9 cellular contexts compared by ENCODE assay signal in genomic region chr6:170048615-170049256, GRCh38.
DNase-seq lines count a peak whose midpoint lies in the region; ATAC-seq and TF ChIP-seq lines count a peak whose summit lies in the region.
"Had no signal": no experiment of that assay in that cellular context is flagged by ENCODE, and none has a peak within 500 bp of the region (broad histone marks: within the 10 kb centered on the region; RNA-seq: fewer than 3 reads in every experiment).

No MANE protein-coding gene starts in this region.

- CTCF ChIA-PET in activated CD4-positive, alpha-beta T cell treated with anti-CD3 and anti-CD28 coated beads for 36 hours (lab: Charles Lee), result interaction anchor here (0.8 kb wide), 1 partner anchor 513 kb away, joined by 3 read pairs; no protein-coding TSS in a partner anchor

- H3K36me3 Mint-ChIP-seq in activated CD4-positive, alpha-beta T cell treated with anti-CD3 and anti-CD28 coated beads for 36 hours (ENCODE audit: low read depth), result no peaks in the 10 kb centered on the region

- WGBS in upper lobe of left lung, 2 donors, result 68 to 80% methylated on average over 10 to 11 of the region's 16 CpGs

- TF ChIP-seq POLR2A in upper lobe of left lung (IDR thresholded peaks at IDR 0.05) (peak in 1 of 4 donors; percentile 72), erythroblast (IDR thresholded peaks at IDR 0.05; ENCODE audit: low read length) (no peak)

- TF ChIP-seq EP300 in upper lobe of left lung (IDR thresholded peaks at IDR 0.05), result peak in 2 of 4 donors; percentile 70 to 85

- no peaks in the 10 kb centered on the region for H3K4me1 Mint-ChIP-seq in activated CD4-positive, alpha-beta T cell treated with anti-CD3 and anti-CD28 coated beads for 36 hours

- H3K27ac ChIP-seq in duodenal mucosa (ENCODE audit: low read depth, low read length) (peak overlapping the region; percentile 37), upper lobe of left lung (peak overlapping the region; percentile 62 to 74 (median 64))

- H3K36me3 ChIP-seq in duodenal mucosa (ENCODE audit: control insufficient read depth in 1 of 2, insufficient read depth in 2 of 2, low read length in 2 of 2), result no peaks in the 10 kb centered on the region
- no peaks in the 10 kb centered on the region for H3K36me3 ChIP-seq in upper lobe of left lung

- no peak overlapping the region for H3K4me3 Mint-ChIP-seq in activated CD4-positive, alpha-beta T cell treated with anti-CD3 and anti-CD28 coated beads for 36 hours

- H3K9me3 Mint-ChIP-seq in activated CD4-positive, alpha-beta T cell treated with anti-CD3 and anti-CD28 coated beads for 36 hours (ENCODE audit: low read depth), result no peaks in the 10 kb centered on the region

- TF ChIP-seq CTCF in upper lobe of left lung (IDR thresholded peaks at IDR 0.05), result no peak

- DNase-seq in activated CD4-positive, alpha-beta T cell treated with anti-CD3 and anti-CD28 coated beads for 36 hours, result no peak
- DNase-seq in activated CD4-positive, alpha-beta T cell treated with anti-CD3 and anti-CD28 coated beads for 1 hour, result no peak
- DNase-seq in mesenteric fat pad (ENCODE audit: low spot score) (peak; percentile 89), upper lobe of left lung (peak; percentile 75 to 78), erythroblast (lab: John Stamatoyannopoulos, UW) (no peak), ACHN (no peak)
- DNase-seq: stimulated activated CD4-positive, alpha-beta T cell treated with anti-CD3 and anti-CD28 coated beads, Interleukin-2, amount 100 ng/mL, for 48 hours had no signal

- H3K27ac Mint-ChIP-seq in activated CD4-positive, alpha-beta T cell treated with anti-CD3 and anti-CD28 coated beads for 36 hours, result no peak overlapping the region

- H3K9me3 ChIP-seq in duodenal mucosa (ENCODE audit: control insufficient read depth in 1 of 2, low read length in 2 of 2), result no peaks in the 10 kb centered on the region
- no peaks in the 10 kb centered on the region for H3K9me3 ChIP-seq in upper lobe of left lung

- peaks cover 0 to 4% of the 10 kb centered on the region in 2 donors for H3K4me1 ChIP-seq in duodenal mucosa (ENCODE audit: control insufficient read depth in 1 of 2, insufficient read depth in 2 of 2, low read length in 2 of 2)
- H3K4me1 ChIP-seq in upper lobe of left lung, result peaks cover 5 to 24% (median 16%) of the 10 kb centered on the region in 4 donors

- peak; percentile 26 for ATAC-seq in activated CD4-positive, alpha-beta T cell treated with anti-CD3 and anti-CD28 coated beads for 36 hours
- ATAC-seq in upper lobe of left lung (ENCODE audit: low FRiP score in 2 of 2), result peak; percentile 17 to 82
- no peak for ATAC-seq in HG03571 (IDR thresholded peaks at IDR 0.05; ENCODE audit: unreplicated experiment)

- peaks cover 2% of the 10 kb centered on the region for H3K27me3 Mint-ChIP-seq in activated CD4-positive, alpha-beta T cell treated with anti-CD3 and anti-CD28 coated beads for 36 hours

- intact Hi-C loops in activated CD4-positive, alpha-beta T cell treated with anti-CD3 and anti-CD28 coated beads for 36 hours (cut with DNase I, micrococcal nuclease), result no loop called here

- H3K9ac ChIP-seq in duodenal mucosa (ENCODE audit: low read depth in 1 of 2, low read length in 2 of 2), result no peak overlapping the region

- in situ Hi-C loops in ACHN (cut with HindIII; ENCODE audit: low pct_ligation_motif_present, low pct_unique_long_range_greater_than_20kb, low sequenced_read_pairs), result no loop called here

- no peaks in the 10 kb centered on the region for H3K27me3 ChIP-seq in duodenal mucosa (ENCODE audit: control insufficient read depth in 1 of 2, insufficient read depth in 2 of 2, low read length in 2 of 2)
- no peaks in the 10 kb centered on the region for H3K27me3 ChIP-seq in upper lobe of left lung

- POLR2A ChIA-PET in activated CD4-positive, alpha-beta T cell treated with anti-CD3 and anti-CD28 coated beads for 36 hours (lab: Charles Lee), result no interaction called here

- H3K4me3 ChIP-seq in duodenal mucosa (ENCODE audit: low read depth in 1 of 2, low read length in 2 of 2), result no peak overlapping the region
- no peak overlapping the region for H3K4me3 ChIP-seq in upper lobe of left lung

Comparison
In these comparisons a context has a peak if more than half of its experiments do, and no peak if none do; other contexts are left out.
1. DNase-seq: peak in mesenteric fat pad (single experiment) and upper lobe of left lung (2 of 2); none in activated CD4-positive, alpha-beta T cell treated with anti-CD3 and anti-CD28 coated beads for 36 hours (single experiment), activated CD4-positive, alpha-beta T cell treated with anti-CD3 and anti-CD28 coated beads for 1 hour (single experiment), erythroblast (0 of 2) and ACHN (single experiment).